In genomic region chr2:223936862-223937326, GRCh38 we compare ENCODE assay signal across 1 cellular context.
TF ChIP-seq lines count a peak whose summit lies in the region.

No MANE protein-coding gene starts in this region.

TF ChIP-seq in GM23338, 12 proteins besides CTCF, POLR2A, EP300 and RAD21 (continued from another document):
- TF ChIP-seq REST (IDR thresholded peaks at IDR 0.05; ENCODE audit: unreplicated experiment) (no peak), ZNF462 (CRISPR knock-in tag; IDR thresholded peaks at IDR 0.05) (no peak), ETS1 (IDR thresholded peaks at IDR 0.05) (no peak), CREB1 (CRISPR knock-in tag; IDR thresholded peaks at IDR 0.05; ENCODE audit: low read depth) (no peak), EZH2 (IDR thresholded peaks at IDR 0.05; ENCODE audit: low read depth, unreplicated experiment) (no peak)
